2 cellular contexts compared by ENCODE assay signal in genomic region chr10:53434413-53434812, GRCh38.
TF ChIP-seq lines count a peak whose summit lies in the region.

No MANE protein-coding gene starts in this region.

TF ChIP-seq in WTC11, 78 proteins besides CTCF, POLR2A, EP300 and RAD21 (continued from another document):
- TF ChIP-seq ARID4B (CRISPR knock-in tag; IDR thresholded peaks at IDR 0.05; ENCODE audit: borderline replicate concordance), result no peak
- no peak for TF ChIP-seq SP1 (CRISPR knock-in tag; conservative IDR thresholded peaks at IDR 0.05)
- no peak for TF ChIP-seq ZNF219 (CRISPR knock-in tag; IDR thresholded peaks at IDR 0.05; ENCODE audit: borderline replicate concordance)
- TF ChIP-seq ZNF416 (CRISPR knock-in tag; IDR thresholded peaks at IDR 0.05), result no peak
- TF ChIP-seq ZMAT4 (CRISPR knock-in tag; IDR thresholded peaks at IDR 0.05), result no peak
TF ChIP-seq in WTC11: peak in this region for 0.

TF ChIP-seq in SK-N-SH, 30 proteins besides CTCF, POLR2A, EP300 and RAD21 (continued from another document):
- TF ChIP-seq USF2 (IDR thresholded peaks at IDR 0.05; ENCODE audit: borderline replicate concordance, low read depth, low read length) (no peak), FOSL2 (IDR thresholded peaks at IDR 0.05; ENCODE audit: borderline replicate concordance, low read depth) (no peak), RXRA (IDR thresholded peaks at IDR 0.05; ENCODE audit: borderline replicate concordance, low read depth) (no peak), MXI1 (IDR thresholded peaks at IDR 0.05; ENCODE audit: low read depth, low read length) (no peak), SMC3 (IDR thresholded peaks at IDR 0.05; ENCODE audit: low read depth, low read length) (no peak), JUND (IDR thresholded peaks at IDR 0.05) (no peak), TCF12 (IDR thresholded peaks at IDR 0.05) (no peak), USF1 (IDR thresholded peaks at IDR 0.05; ENCODE audit: borderline replicate concordance, low read depth) (no peak), NFIC (IDR thresholded peaks at IDR 0.05; ENCODE audit: borderline replicate concordance) (no peak), TAF1 (IDR thresholded peaks at IDR 0.05; ENCODE audit: borderline replicate concordance, low read depth, low read length) (no peak), MEF2A (IDR thresholded peaks at IDR 0.05; ENCODE audit: borderline replicate concordance, low read depth) (no peak), FOXM1 (IDR thresholded peaks at IDR 0.05; ENCODE audit: low read depth) (no peak), FOXJ3 (CRISPR knock-in tag; IDR thresholded peaks at IDR 0.05) (no peak), EZH2phosphoT487 (IDR thresholded peaks at IDR 0.05; ENCODE audit: borderline replicate concordance, low read depth) (no peak)
